Comparison of ENCODE assay signal across 1 cellular context in the genomic region with DNA sequence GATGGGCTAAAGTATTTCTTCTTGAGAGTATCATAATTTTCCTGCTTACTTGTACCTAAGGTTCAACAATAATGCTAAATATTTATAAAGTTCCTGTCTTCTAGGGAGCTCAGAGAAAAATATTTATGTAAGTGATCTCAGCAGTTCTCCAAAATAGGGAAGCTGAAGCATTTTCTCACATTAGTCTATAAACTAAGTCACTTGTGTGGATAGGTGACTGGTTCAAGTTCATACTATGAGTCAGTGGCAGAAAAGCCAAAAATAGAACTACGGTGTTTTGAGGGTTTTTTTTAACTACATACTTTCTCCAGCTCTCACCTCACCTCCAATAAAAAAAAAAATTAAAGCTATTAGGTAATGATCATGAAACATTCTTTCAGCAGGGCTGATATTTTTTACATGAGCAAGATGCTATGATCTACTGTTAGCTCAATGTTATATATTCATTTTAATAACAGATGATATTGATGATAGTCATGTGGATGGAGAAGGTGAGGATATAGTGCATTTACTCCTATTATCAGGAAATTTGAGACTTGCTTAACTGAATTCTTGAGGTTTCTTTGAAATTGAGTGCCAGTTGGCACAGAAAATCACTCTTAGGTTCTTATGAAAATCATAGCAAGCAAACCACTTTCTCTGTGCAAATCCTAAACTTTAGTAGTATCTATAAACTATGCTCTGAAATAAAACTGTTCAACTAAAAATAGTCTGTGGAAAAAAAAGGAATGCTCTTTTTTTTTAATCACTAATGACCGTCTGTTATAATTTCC.
TF ChIP-seq lines count a peak whose summit lies in the region.

No MANE protein-coding gene starts in this region.

TF ChIP-seq in GM12878, 131 proteins besides CTCF, POLR2A, EP300 and RAD21 (continued from another document):
- TF ChIP-seq, protein P1, sequence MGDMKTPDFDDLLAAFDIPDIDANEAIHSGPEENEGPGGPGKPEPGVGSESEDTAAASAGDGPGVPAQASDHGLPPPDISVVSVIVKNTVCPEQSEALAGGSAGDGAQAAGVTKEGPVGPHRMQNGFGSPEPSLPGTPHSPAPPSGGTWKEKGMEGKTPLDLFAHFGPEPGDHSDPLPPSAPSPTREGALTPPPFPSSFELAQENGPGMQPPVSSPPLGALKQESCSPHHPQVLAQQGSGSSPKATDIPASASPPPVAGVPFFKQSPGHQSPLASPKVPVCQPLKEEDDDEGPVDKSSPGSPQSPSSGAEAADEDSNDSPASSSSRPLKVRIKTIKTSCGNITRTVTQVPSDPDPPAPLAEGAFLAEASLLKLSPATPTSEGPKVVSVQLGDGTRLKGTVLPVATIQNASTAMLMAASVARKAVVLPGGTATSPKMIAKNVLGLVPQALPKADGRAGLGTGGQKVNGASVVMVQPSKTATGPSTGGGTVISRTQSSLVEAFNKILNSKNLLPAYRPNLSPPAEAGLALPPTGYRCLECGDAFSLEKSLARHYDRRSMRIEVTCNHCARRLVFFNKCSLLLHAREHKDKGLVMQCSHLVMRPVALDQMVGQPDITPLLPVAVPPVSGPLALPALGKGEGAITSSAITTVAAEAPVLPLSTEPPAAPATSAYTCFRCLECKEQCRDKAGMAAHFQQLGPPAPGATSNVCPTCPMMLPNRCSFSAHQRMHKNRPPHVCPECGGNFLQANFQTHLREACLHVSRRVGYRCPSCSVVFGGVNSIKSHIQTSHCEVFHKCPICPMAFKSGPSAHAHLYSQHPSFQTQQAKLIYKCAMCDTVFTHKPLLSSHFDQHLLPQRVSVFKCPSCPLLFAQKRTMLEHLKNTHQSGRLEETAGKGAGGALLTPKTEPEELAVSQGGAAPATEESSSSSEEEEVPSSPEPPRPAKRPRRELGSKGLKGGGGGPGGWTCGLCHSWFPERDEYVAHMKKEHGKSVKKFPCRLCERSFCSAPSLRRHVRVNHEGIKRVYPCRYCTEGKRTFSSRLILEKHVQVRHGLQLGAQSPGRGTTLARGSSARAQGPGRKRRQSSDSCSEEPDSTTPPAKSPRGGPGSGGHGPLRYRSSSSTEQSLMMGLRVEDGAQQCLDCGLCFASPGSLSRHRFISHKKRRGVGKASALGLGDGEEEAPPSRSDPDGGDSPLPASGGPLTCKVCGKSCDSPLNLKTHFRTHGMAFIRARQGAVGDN (IDR thresholded peaks at IDR 0.05) = no peak
- peak; percentile 54; the same call in 1 of the 2 replicates for TF ChIP-seq PML (IDR thresholded peaks at IDR 0.05; ENCODE audit: low read length)
- TF ChIP-seq POLR2AphosphoS2 (IDR thresholded peaks at IDR 0.05; ENCODE audit: low read depth, low read length) = no peak
- TF ChIP-seq TCF12 (IDR thresholded peaks at IDR 0.05; ENCODE audit: low read depth, low read length) = no peak
- no peak for TF ChIP-seq TCF3 (IDR thresholded peaks at IDR 0.05; ENCODE audit: borderline replicate concordance, insufficient read depth, low read depth, low read length)
- TF ChIP-seq JUNB (IDR thresholded peaks at IDR 0.05) = peak; percentile 86
- TF ChIP-seq CEBPB (IDR thresholded peaks at IDR 0.05; ENCODE audit: borderline replicate concordance in 1 of 2, low read depth in 2 of 2, low read length in 2 of 2) = no peak
- no peak for TF ChIP-seq ZNF274 (IDR thresholded peaks at IDR 0.05; ENCODE audit: insufficient read depth, insufficient read length)
- TF ChIP-seq TAF1 (IDR thresholded peaks at IDR 0.05; ENCODE audit: borderline replicate concordance, low read depth, low read length) = no peak
- no peak for TF ChIP-seq SREBF2 (IDR thresholded peaks at IDR 0.05; ENCODE audit: low read length)
- TF ChIP-seq KAT2A (conservative IDR thresholded peaks at IDR 0.05; ENCODE audit: control insufficient read depth, low read depth, low read length) = no peak
- TF ChIP-seq KLF5 (IDR thresholded peaks at IDR 0.05; ENCODE audit: partially characterized antibody) = no peak
- no peak for TF ChIP-seq SMC3 (IDR thresholded peaks at IDR 0.05; ENCODE audit: borderline replicate concordance, low read length)
- no peak for TF ChIP-seq STAT1 (conservative IDR thresholded peaks at IDR 0.05)
- TF ChIP-seq, protein P2, sequence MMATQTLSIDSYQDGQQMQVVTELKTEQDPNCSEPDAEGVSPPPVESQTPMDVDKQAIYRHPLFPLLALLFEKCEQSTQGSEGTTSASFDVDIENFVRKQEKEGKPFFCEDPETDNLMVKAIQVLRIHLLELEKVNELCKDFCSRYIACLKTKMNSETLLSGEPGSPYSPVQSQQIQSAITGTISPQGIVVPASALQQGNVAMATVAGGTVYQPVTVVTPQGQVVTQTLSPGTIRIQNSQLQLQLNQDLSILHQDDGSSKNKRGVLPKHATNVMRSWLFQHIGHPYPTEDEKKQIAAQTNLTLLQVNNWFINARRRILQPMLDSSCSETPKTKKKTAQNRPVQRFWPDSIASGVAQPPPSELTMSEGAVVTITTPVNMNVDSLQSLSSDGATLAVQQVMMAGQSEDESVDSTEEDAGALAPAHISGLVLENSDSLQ (IDR thresholded peaks at IDR 0.05) = no peak
